Comparison of ENCODE assay signal across 9 cellular contexts in the genomic region with DNA sequence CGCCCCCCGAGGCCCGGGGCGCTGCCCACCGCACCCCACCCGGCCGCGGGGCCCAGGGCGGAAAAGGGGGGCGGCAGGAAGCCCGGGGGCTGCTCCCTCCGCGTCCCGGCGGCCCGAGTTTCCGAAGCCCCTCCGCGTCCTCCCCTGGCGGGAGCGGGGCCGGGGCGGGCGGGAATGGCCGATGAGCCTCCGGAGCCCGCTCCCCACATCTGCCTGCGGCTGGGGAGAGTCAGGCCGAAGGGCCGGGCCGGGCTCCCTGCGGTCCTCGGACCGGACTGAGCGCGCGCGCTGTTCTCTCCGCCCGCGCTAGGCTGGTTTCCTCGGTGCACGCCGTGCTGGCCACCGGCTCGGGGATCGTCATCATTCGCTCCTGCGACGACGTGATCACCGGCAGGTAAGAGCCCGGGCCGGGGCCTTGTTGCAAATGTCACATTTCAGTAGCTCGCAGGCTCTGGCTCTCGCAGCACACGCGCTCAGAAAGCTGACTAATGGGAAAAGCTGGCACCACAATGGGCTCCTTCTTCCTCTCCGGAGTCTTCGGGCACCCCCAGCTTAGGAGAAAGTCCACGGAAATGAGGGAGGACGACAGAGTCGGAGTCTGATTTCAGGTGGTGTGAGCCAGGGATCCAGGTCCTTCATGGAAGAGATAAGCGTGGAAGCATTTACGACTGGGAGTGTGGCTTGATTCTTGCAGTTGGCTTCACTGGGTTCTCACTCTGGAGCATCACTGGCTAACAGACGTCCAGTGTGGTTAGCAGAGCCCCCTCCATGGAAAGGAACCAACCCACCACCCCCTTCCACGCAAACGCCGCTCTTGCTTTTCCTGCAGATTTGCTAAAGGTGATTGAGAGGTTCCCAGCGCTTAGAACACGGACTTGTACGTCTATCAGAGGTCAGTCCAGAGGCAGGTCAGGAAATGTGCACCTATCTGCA. TPM values are rescaled to one million over a fixed set of nuclear protein-coding genes. Genes with fewer than 3 reads are reported as not detected.
A peak's percentile ranks its signal among the peaks of the same experiment; 100 is the strongest.
DNase-seq lines count a peak whose midpoint lies in the region; ATAC-seq, FAIRE-seq and TF ChIP-seq lines count a peak whose summit lies in the region.
"Had no signal": no experiment of that assay in that cellular context is flagged by ENCODE, and none has a peak within 500 bp of the region (broad histone marks: within the 10 kb centered on the region; RNA-seq: fewer than 3 reads in every experiment).

No MANE protein-coding gene starts in this region.

- peak overlapping the region; percentile 77 for H3K9ac ChIP-seq in SK-N-MC (ENCODE audit: insufficient read length)

- H3K36me3 ChIP-seq in SK-N-MC (ENCODE audit: insufficient read depth, low read length) = peaks cover 15% of the 10 kb centered on the region
- peaks cover 4% of the 10 kb centered on the region for H3K36me3 ChIP-seq in bronchial epithelial cell (ENCODE audit: control insufficient read depth, insufficient read depth, low read length)

- H3K27ac ChIP-seq in SK-N-MC = no peak overlapping the region

- ATAC-seq in HG03095 (IDR thresholded peaks at IDR 0.05; ENCODE audit: unreplicated experiment) = peak; percentile 28

- H3K27me3 ChIP-seq in bronchial epithelial cell (ENCODE audit: control insufficient read depth, insufficient read depth, low read length) = no peaks in the 10 kb centered on the region

- H3K9me3 ChIP-seq in SK-N-MC (ENCODE audit: low read depth, low read length) = no peaks in the 10 kb centered on the region

- H3K4me3 ChIP-seq in SK-N-MC (peak overlapping the region; percentile 88), bronchial epithelial cell (ENCODE audit: low read depth, low read length) (peak overlapping the region; percentile 72)

- DNase-seq in NCI-H146 (lab: John Stamatoyannopoulos, UW) = peak; percentile 56
- no peak for DNase-seq in NCI-H146 treated with DMSO at 0.1 percent for 48 hours (lab: John Stamatoyannopoulos, UW; ENCODE audit: unreplicated experiment)
- no peak for DNase-seq in SK-N-MC (ENCODE audit: low read depth, low spot score)
- DNase-seq in bronchial epithelial cell (ENCODE audit: low read depth) = peak; percentile 58
- DNase-seq in kidney tubule cell (ENCODE audit: low spot score) = peak; percentile 82
- peak; percentile 43 to 44 (median 44) for DNase-seq in stimulated activated CD4-positive, alpha-beta T cell treated with anti-CD3 and anti-CD28 coated beads, Interleukin-12 subunit alpha, Interleukin-12 subunit beta, amount 100 ng/mL, for 48 hours (ENCODE audit: low read depth in 2 of 3, low spot score in 1 of 3)
- no peak for DNase-seq in NCI-H345 (lab: John Stamatoyannopoulos, UW)

- no peak for FAIRE-seq in bronchial epithelial cell (lab: Jason Lieb, UNC)
- FAIRE-seq: G401.6 had no signal

- TF ChIP-seq CTCF in bronchial epithelial cell (IDR thresholded peaks at IDR 0.05; ENCODE audit: insufficient read depth, low read length, severe bottlenecking) = no peak

RNA-seq across cellular contexts. Expression of a gene that starts 0.7 kb away (rescaled TPM):
- total RNA-seq in bronchial epithelial cell = 24.3 and 47.7 TPM in 2 replicates

RNA-seq across cellular contexts. Expression of a gene that starts 18.4 kb away (rescaled TPM):
- 10.3 and 15.6 TPM in 2 replicates for total RNA-seq in bronchial epithelial cell

RNA-seq across cellular contexts. Expression of a gene that starts 19.0 kb away (rescaled TPM):
- 8.4 and 8.7 TPM in 2 replicates for total RNA-seq in bronchial epithelial cell

RNA-seq across cellular contexts. Expression of a gene that starts 49.0 kb away (rescaled TPM):
- 90.6 and 93.2 TPM in 2 replicates for total RNA-seq in bronchial epithelial cell

RNA-seq across cellular contexts. Expression of a gene that starts 49.1 kb away (rescaled TPM):
- 18.4 and 22.4 TPM in 2 replicates for total RNA-seq in bronchial epithelial cell

Comparison
In these comparisons a context has a peak if more than half of its experiments do, and no peak if none do; other contexts are left out.
1. DNase-seq: peak in NCI-H146 (single experiment), bronchial epithelial cell (single experiment), kidney tubule cell (single experiment) and stimulated activated CD4-positive, alpha-beta T cell treated with anti-CD3 and anti-CD28 coated beads, Interleukin-12 subunit alpha, Interleukin-12 subunit beta, amount 100 ng/mL, for 48 hours (3 of 3); none in NCI-H146 treated with DMSO at 0.1 percent for 48 hours (single experiment), SK-N-MC (single experiment) and NCI-H345 (single experiment).